ENCODE assay signal across 18 cellular contexts in the genomic region with DNA sequence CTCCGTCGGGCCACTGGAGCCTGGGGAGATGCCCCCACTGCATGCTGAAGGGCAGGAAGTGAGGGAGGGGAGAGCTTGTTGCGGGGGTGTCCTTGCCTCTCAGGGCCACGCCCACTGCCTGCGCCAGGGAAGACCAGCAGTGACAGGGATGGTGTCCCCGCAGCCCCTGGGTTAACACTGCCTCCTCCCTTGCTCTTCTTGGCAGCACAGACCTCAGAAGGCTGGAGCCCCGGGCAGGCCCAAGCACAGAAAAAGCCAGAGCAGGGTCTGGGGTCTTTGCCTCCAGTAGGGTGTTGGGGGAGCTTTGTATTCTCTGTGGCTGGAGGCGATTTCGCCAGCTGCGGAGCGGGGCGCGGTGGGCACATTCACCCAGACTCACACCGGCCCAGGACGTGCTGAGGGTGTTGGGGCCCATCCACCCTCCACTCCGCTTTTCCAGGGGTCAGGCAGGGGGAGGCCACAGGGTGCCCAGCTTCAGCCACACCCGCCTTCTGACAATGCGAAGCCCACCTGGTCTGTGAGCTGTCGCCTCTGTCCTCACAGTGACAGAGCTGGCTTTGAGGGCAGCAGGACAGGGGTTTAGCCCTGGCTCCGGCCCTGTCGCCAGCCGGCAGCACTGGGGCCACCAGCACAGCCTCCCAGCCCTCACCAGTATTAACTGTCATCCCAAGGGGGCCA.
DNase-seq lines count a peak whose midpoint lies in the region; ATAC-seq and TF ChIP-seq lines count a peak whose summit lies in the region.
"Had no signal": no experiment of that assay in that cellular context is flagged by ENCODE, and none has a peak within 500 bp of the region (broad histone marks: within the 10 kb centered on the region; RNA-seq: fewer than 3 reads in every experiment).

No MANE protein-coding gene starts in this region.

- H3K9me3 Mint-ChIP-seq in activated T-cell treated with anti-CD3 and anti-CD28 coated beads, Interleukin-2, amount 50 U/mL, for 4 hours, result no peaks in the 10 kb centered on the region
- H3K9me3 Mint-ChIP-seq: activated CD4-positive, alpha-beta T cell treated with anti-CD3 and anti-CD28 coated beads, Interleukin-2, amount 10 ng/mL, durations not matched to agents 7 days and 5 days; memory B cell; T-helper 1 cell treated with Interleukin-12 subunit alpha and Interleukin-12 subunit beta and Interleukin-4 antibody, amounts not matched to agents 30 μg/mL and 1 μg/mL, for 36 hours had no signal

- H3K4me3 ChIP-seq in ascending aorta, result no peak overlapping the region
- H3K4me3 ChIP-seq in lower lobe of right lung, result no peak overlapping the region
- no peak overlapping the region for H3K4me3 ChIP-seq in testis

- H3K4me3 Mint-ChIP-seq in activated T-cell treated with anti-CD3 and anti-CD28 coated beads, Interleukin-2, amount 50 U/mL, for 4 hours, result no peak overlapping the region
- H3K4me3 Mint-ChIP-seq: activated CD4-positive, alpha-beta T cell treated with anti-CD3 and anti-CD28 coated beads, Interleukin-2, amount 10 ng/mL, durations not matched to agents 7 days and 5 days; memory B cell; T-helper 1 cell treated with Interleukin-12 subunit alpha and Interleukin-12 subunit beta and Interleukin-4 antibody, amounts not matched to agents 30 μg/mL and 1 μg/mL, for 36 hours had no signal

- H3K36me3 Mint-ChIP-seq in activated T-cell treated with anti-CD3 and anti-CD28 coated beads, Interleukin-2, amount 50 U/mL, for 4 hours (ENCODE audit: insufficient read depth), result peaks cover 1% of the 10 kb centered on the region

- H3K27me3 Mint-ChIP-seq in activated T-cell treated with anti-CD3 and anti-CD28 coated beads, Interleukin-2, amount 50 U/mL, for 4 hours (ENCODE audit: low read depth), result no peaks in the 10 kb centered on the region
- H3K27me3 Mint-ChIP-seq: activated CD4-positive, alpha-beta T cell treated with anti-CD3 and anti-CD28 coated beads, Interleukin-2, amount 10 ng/mL, durations not matched to agents 7 days and 5 days; memory B cell had no signal

- no peak for TF ChIP-seq POLR2A in testis (IDR thresholded peaks at IDR 0.05)

- peak; percentile 4 for DNase-seq in activated T-cell treated with anti-CD3 and anti-CD28 coated beads, Interleukin-2, amount 50 U/mL, for 4 hours
- DNase-seq in activated T-cell treated with anti-CD3 and anti-CD28 coated beads for 4 hours, result no peak
- peak; percentile 7 to 41 for DNase-seq in ascending aorta (ENCODE audit: low spot score in 2 of 2)
- peak; percentile 43 for DNase-seq in lower lobe of right lung
- DNase-seq in testis, result peak; percentile 10
- DNase-seq in T1000 (lab: John Stamatoyannopoulos, UW), result no peak
- no peak for DNase-seq in stimulated activated CD4-positive, alpha-beta T cell treated with anti-CD3 and anti-CD28 coated beads, Interleukin-1b, Interleukin-23, amount 100 ng/mL, for 48 hours
- DNase-seq: activated CD4-positive, alpha-beta T cell treated with anti-CD3 and anti-CD28 coated beads, Interleukin-2, amount 10 ng/mL, durations not matched to agents 7 days and 5 days; activated gamma-delta T cell treated with Interleukin-2 at 50 U/mL for 16 hours; KG1; NK-92 treated with Interleukin-12 subunit alpha and Interleukin-12 subunit beta, amount 100 ng/mL, for 24 hours; SHP77; stimulated activated CD4-positive, alpha-beta T cell treated with anti-CD3 and anti-CD28 coated beads, Interleukin-12 subunit alpha, Interleukin-12 subunit beta, amount 100 ng/mL, for 4 hours had no signal

- H3K9me3 ChIP-seq in ascending aorta (no peaks in the 10 kb centered on the region), lower lobe of right lung (no peaks in the 10 kb centered on the region), testis (no peaks in the 10 kb centered on the region)

- no peaks in the 10 kb centered on the region for H3K27me3 ChIP-seq in ascending aorta
- H3K27me3 ChIP-seq in lower lobe of right lung (ENCODE audit: low read depth), result no peaks in the 10 kb centered on the region
- H3K27me3 ChIP-seq in testis, result no peaks in the 10 kb centered on the region

- no peaks in the 10 kb centered on the region for H3K4me1 Mint-ChIP-seq in activated T-cell treated with anti-CD3 and anti-CD28 coated beads, Interleukin-2, amount 50 U/mL, for 4 hours (ENCODE audit: low read depth)
- H3K4me1 Mint-ChIP-seq: activated CD4-positive, alpha-beta T cell treated with anti-CD3 and anti-CD28 coated beads, Interleukin-2, amount 10 ng/mL, durations not matched to agents 7 days and 5 days had no signal

- H3K4me1 ChIP-seq in ascending aorta (no peaks in the 10 kb centered on the region), lower lobe of right lung (peaks cover 16% of the 10 kb centered on the region), testis (peaks cover 2% of the 10 kb centered on the region)
- H3K4me1 ChIP-seq: Caco-2 had no signal

- intact Hi-C loops in ascending aorta (cut with DNase I) (no loop called here), lower lobe of right lung (cut with DNase I) (no loop called here), testis (cut with DNase I; ENCODE audit: low total_unique reads) (no loop called here)

- H3K27ac ChIP-seq in ascending aorta, result no peak overlapping the region
- no peak overlapping the region for H3K27ac ChIP-seq in lower lobe of right lung
- H3K27ac ChIP-seq in testis, result no peak overlapping the region
- H3K27ac ChIP-seq: HL-60 had no signal

- ATAC-seq in activated T-cell treated with anti-CD3 and anti-CD28 coated beads, Interleukin-2, amount 50 U/mL, for 4 hours, result no peak
- no peak for ATAC-seq in lower lobe of right lung
- no peak for ATAC-seq in HG02840 (IDR thresholded peaks at IDR 0.05; ENCODE audit: low FRiP score, unreplicated experiment)

- H3K36me3 ChIP-seq in ascending aorta, result no peaks in the 10 kb centered on the region
- H3K36me3 ChIP-seq in lower lobe of right lung, result no peaks in the 10 kb centered on the region
- H3K36me3 ChIP-seq in testis (ENCODE audit: low read depth, missing control alignments), result no peaks in the 10 kb centered on the region

- WGBS in testis, 2 donors, result 89 to 92% methylated on average over 10 to 21 of the region's 22 CpGs

- no peak for TF ChIP-seq CTCF in ascending aorta (IDR thresholded peaks at IDR 0.05)
- TF ChIP-seq CTCF in lower lobe of right lung (IDR thresholded peaks at IDR 0.05), result no peak
- no peak for TF ChIP-seq CTCF in testis (IDR thresholded peaks at IDR 0.05)

Comparison
In these comparisons a context has a peak if more than half of its experiments do, and no peak if none do; other contexts are left out.
1. DNase-seq: peak in activated T-cell treated with anti-CD3 and anti-CD28 coated beads, Interleukin-2, amount 50 U/mL, for 4 hours (single experiment), ascending aorta (2 of 2), lower lobe of right lung (single experiment) and testis (single experiment); none in activated T-cell treated with anti-CD3 and anti-CD28 coated beads for 4 hours (single experiment), T1000 (single experiment) and stimulated activated CD4-positive, alpha-beta T cell treated with anti-CD3 and anti-CD28 coated beads, Interleukin-1b, Interleukin-23, amount 100 ng/mL, for 48 hours (single experiment).